Comparison of ENCODE assay signal across 1 cellular context in genomic region chr4:175791221-175791620, GRCh38.
TF ChIP-seq lines count a peak whose summit lies in the region.

No MANE protein-coding gene starts in this region.

TF ChIP-seq in HCT116, 20 proteins besides CTCF, POLR2A, EP300 and RAD21 (continued from another document):
- TF ChIP-seq ZBTB33 (IDR thresholded peaks at IDR 0.05; ENCODE audit: extremely low read depth, insufficient replicate concordance, low read length) (no peak), ZFX (IDR thresholded peaks at IDR 0.05) (no peak), CEBPB (IDR thresholded peaks at IDR 0.05; ENCODE audit: low read depth) (no peak), MAX (IDR thresholded peaks at IDR 0.05) (no peak), EGR1 (IDR thresholded peaks at IDR 0.05; ENCODE audit: low read depth) (no peak), EZH2 (IDR thresholded peaks at IDR 0.05) (no peak), CBX3 (IDR thresholded peaks at IDR 0.05; ENCODE audit: low read depth) (no peak), TCF7L2 (IDR thresholded peaks at IDR 0.05; ENCODE audit: borderline replicate concordance, extremely low read depth, insufficient read depth, insufficient read length) (no peak), JUND (IDR thresholded peaks at IDR 0.05) (no peak)
- TF ChIP-seq, protein P1, sequence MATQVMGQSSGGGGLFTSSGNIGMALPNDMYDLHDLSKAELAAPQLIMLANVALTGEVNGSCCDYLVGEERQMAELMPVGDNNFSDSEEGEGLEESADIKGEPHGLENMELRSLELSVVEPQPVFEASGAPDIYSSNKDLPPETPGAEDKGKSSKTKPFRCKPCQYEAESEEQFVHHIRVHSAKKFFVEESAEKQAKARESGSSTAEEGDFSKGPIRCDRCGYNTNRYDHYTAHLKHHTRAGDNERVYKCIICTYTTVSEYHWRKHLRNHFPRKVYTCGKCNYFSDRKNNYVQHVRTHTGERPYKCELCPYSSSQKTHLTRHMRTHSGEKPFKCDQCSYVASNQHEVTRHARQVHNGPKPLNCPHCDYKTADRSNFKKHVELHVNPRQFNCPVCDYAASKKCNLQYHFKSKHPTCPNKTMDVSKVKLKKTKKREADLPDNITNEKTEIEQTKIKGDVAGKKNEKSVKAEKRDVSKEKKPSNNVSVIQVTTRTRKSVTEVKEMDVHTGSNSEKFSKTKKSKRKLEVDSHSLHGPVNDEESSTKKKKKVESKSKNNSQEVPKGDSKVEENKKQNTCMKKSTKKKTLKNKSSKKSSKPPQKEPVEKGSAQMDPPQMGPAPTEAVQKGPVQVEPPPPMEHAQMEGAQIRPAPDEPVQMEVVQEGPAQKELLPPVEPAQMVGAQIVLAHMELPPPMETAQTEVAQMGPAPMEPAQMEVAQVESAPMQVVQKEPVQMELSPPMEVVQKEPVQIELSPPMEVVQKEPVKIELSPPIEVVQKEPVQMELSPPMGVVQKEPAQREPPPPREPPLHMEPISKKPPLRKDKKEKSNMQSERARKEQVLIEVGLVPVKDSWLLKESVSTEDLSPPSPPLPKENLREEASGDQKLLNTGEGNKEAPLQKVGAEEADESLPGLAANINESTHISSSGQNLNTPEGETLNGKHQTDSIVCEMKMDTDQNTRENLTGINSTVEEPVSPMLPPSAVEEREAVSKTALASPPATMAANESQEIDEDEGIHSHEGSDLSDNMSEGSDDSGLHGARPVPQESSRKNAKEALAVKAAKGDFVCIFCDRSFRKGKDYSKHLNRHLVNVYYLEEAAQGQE (IDR thresholded peaks at IDR 0.05; ENCODE audit: low read depth), result no peak
